In the genomic region with DNA sequence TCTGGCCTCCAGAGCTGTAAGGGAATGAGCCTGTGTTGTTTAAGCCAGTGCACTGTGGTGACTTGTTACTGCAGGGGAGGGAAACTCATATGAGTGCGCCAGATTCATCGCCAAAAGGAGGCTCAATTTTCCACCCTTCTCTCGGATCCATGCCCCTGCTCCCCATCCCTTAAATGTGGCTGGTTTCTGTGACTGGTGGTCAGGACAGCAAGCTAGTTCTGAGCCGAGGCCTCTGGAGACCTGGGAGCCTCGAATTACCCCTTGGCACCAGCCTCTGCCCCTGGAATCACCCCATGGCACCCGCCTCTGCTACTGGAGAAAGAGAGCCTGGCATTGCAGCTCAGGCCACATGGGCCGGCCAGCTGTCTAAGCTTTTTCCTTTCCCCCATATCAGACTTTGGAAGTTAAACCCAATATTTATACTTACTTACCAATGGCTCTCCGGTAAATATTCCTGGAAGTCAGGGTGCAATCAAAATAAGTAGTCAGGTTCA, we compare ENCODE assay signal across 17 cellular contexts. TPM values are rescaled to one million over a fixed set of nuclear protein-coding genes. Genes with fewer than 3 reads are reported as not detected.
A peak's percentile ranks its signal among the peaks of the same experiment; 100 is the strongest.
DNase-seq lines count a peak whose midpoint lies in the region; ATAC-seq and TF ChIP-seq lines count a peak whose summit lies in the region.
"Had no signal": no experiment of that assay in that cellular context is flagged by ENCODE, and none has a peak within 500 bp of the region (broad histone marks: within the 10 kb centered on the region; RNA-seq: fewer than 3 reads in every experiment).

No MANE protein-coding gene starts in this region.

- intact Hi-C loops in dendritic cell treated with granulocyte-macrophage colony-stimulating factor and Interleukin-4, amounts not matched to agents 40 ng/mL and 50 ng/mL, for 4 days (cut with micrococcal nuclease) = no loop called here
- intact Hi-C loops in esophagus muscularis mucosa (cut with DNase I) (no loop called here), sciatic nerve (cut with DNase I) (no loop called here)
- intact Hi-C loops in activated T-helper 2 cell treated with anti-CD3 and anti-CD28 coated beads, Interferon-gamma antibody, Interleukin-2, Interleukin-4, amounts not matched to agents 10 μg/mL and 5 μg/mL and 100 μg/mL, durations not matched to agents 14 hours and 24 hours and 36 hours (cut with micrococcal nuclease) = no loop called here

- no peak overlapping the region for H3K4me3 ChIP-seq in esophagus muscularis mucosa

- no peak for TF ChIP-seq POLR2A in esophagus muscularis mucosa (IDR thresholded peaks at IDR 0.05; ENCODE audit: low read depth)

- ATAC-seq in sciatic nerve = no peak
- no peak for ATAC-seq in activated T-helper 17 cell treated with anti-CD3 and anti-CD28 coated beads, Interleukin-2, amount 50 U/mL, for 72 hours (replicated peaks)
- ATAC-seq: HCT116 had no signal

- WGBS in esophagus muscularis mucosa = 74% methylated on average over 8 of the region's 8 CpGs

- H3K27ac ChIP-seq in esophagus muscularis mucosa (replicated peaks in 1 of 4) = no peak overlapping the region

- no peaks in the 10 kb centered on the region for H3K36me3 Mint-ChIP-seq in dendritic cell treated with granulocyte-macrophage colony-stimulating factor and Interleukin-4, amounts not matched to agents 40 ng/mL and 50 ng/mL, for 4 days (ENCODE audit: low read depth)
- H3K36me3 Mint-ChIP-seq in activated T-helper 2 cell treated with anti-CD3 and anti-CD28 coated beads, Interferon-gamma antibody, Interleukin-2, Interleukin-4, amounts not matched to agents 10 μg/mL and 5 μg/mL and 100 μg/mL, durations not matched to agents 14 hours and 24 hours and 36 hours (ENCODE audit: low read depth) = no peaks in the 10 kb centered on the region
- H3K36me3 Mint-ChIP-seq in activated T-helper 17 cell treated with anti-CD3 and anti-CD28 coated beads, Interleukin-2, amount 50 U/mL, for 72 hours (ENCODE audit: low read depth) = no peaks in the 10 kb centered on the region
- H3K36me3 Mint-ChIP-seq: CD4-positive, alpha-beta memory T cell had no signal

- peaks cover 16% of the 10 kb centered on the region for H3K27me3 Mint-ChIP-seq in dendritic cell treated with granulocyte-macrophage colony-stimulating factor and Interleukin-4, amounts not matched to agents 40 ng/mL and 50 ng/mL, for 4 days
- H3K27me3 Mint-ChIP-seq in activated T-helper 2 cell treated with anti-CD3 and anti-CD28 coated beads, Interferon-gamma antibody, Interleukin-2, Interleukin-4, amounts not matched to agents 10 μg/mL and 5 μg/mL and 100 μg/mL, durations not matched to agents 14 hours and 24 hours and 36 hours (ENCODE audit: low read depth) = peaks cover 24% of the 10 kb centered on the region
- H3K27me3 Mint-ChIP-seq in activated T-helper 17 cell treated with anti-CD3 and anti-CD28 coated beads, Interleukin-2, amount 50 U/mL, for 72 hours = peaks cover 22% of the 10 kb centered on the region

- peaks cover 38% of the 10 kb centered on the region for H3K4me1 Mint-ChIP-seq in dendritic cell treated with granulocyte-macrophage colony-stimulating factor and Interleukin-4, amounts not matched to agents 40 ng/mL and 50 ng/mL, for 4 days (ENCODE audit: low read depth)
- no peaks in the 10 kb centered on the region for H3K4me1 Mint-ChIP-seq in activated T-helper 2 cell treated with anti-CD3 and anti-CD28 coated beads, Interferon-gamma antibody, Interleukin-2, Interleukin-4, amounts not matched to agents 10 μg/mL and 5 μg/mL and 100 μg/mL, durations not matched to agents 14 hours and 24 hours and 36 hours (ENCODE audit: low read depth)
- no peaks in the 10 kb centered on the region for H3K4me1 Mint-ChIP-seq in activated T-helper 17 cell treated with anti-CD3 and anti-CD28 coated beads, Interleukin-2, amount 50 U/mL, for 72 hours

- no peak for TF ChIP-seq CTCF in esophagus muscularis mucosa (IDR thresholded peaks at IDR 0.05)

- no peaks in the 10 kb centered on the region for H3K9me3 Mint-ChIP-seq in dendritic cell treated with granulocyte-macrophage colony-stimulating factor and Interleukin-4, amounts not matched to agents 40 ng/mL and 50 ng/mL, for 4 days
- H3K9me3 Mint-ChIP-seq in activated T-helper 2 cell treated with anti-CD3 and anti-CD28 coated beads, Interferon-gamma antibody, Interleukin-2, Interleukin-4, amounts not matched to agents 10 μg/mL and 5 μg/mL and 100 μg/mL, durations not matched to agents 14 hours and 24 hours and 36 hours = no peaks in the 10 kb centered on the region
- no peaks in the 10 kb centered on the region for H3K9me3 Mint-ChIP-seq in activated T-helper 17 cell treated with anti-CD3 and anti-CD28 coated beads, Interleukin-2, amount 50 U/mL, for 72 hours
- H3K9me3 Mint-ChIP-seq: CD4-positive, alpha-beta memory T cell; H9 had no signal

- no peaks in the 10 kb centered on the region for H3K9me3 ChIP-seq in esophagus muscularis mucosa

- no peak overlapping the region for H3K4me3 Mint-ChIP-seq in dendritic cell treated with granulocyte-macrophage colony-stimulating factor and Interleukin-4, amounts not matched to agents 40 ng/mL and 50 ng/mL, for 4 days
- H3K4me3 Mint-ChIP-seq in activated T-helper 2 cell treated with anti-CD3 and anti-CD28 coated beads, Interferon-gamma antibody, Interleukin-2, Interleukin-4, amounts not matched to agents 10 μg/mL and 5 μg/mL and 100 μg/mL, durations not matched to agents 14 hours and 24 hours and 36 hours (ENCODE audit: low read depth) = no peak overlapping the region
- no peak overlapping the region for H3K4me3 Mint-ChIP-seq in activated T-helper 17 cell treated with anti-CD3 and anti-CD28 coated beads, Interleukin-2, amount 50 U/mL, for 72 hours
- H3K4me3 Mint-ChIP-seq: CD4-positive, alpha-beta memory T cell; H9 had no signal

- no peaks in the 10 kb centered on the region for H3K4me1 ChIP-seq in esophagus muscularis mucosa

- peak; percentile 60 for DNase-seq in esophagus muscularis mucosa (ENCODE audit: extremely low spot score)
- peak; percentile 41 for DNase-seq in mesenteric fat pad (ENCODE audit: low spot score)
- DNase-seq in sciatic nerve (ENCODE audit: low spot score) = peak; percentile 23
- DNase-seq in NCI-H1417 treated with DMSO at 0.1 percent for 48 hours (lab: John Stamatoyannopoulos, UW) = no peak
- no peak for DNase-seq in activated T-helper 2 cell treated with anti-CD3 and anti-CD28 coated beads, Interferon-gamma antibody, Interleukin-2, Interleukin-4, amounts not matched to agents 10 μg/mL and 5 μg/mL and 100 μg/mL, durations not matched to agents 14 hours and 24 hours and 36 hours (ENCODE audit: low spot score)
- DNase-seq: C1 segment of cervical spinal cord; Calu3; CD4-positive, alpha-beta memory T cell; COR-L47; DMS153; DND-41; H9 had no signal

- no peak for TF ChIP-seq EP300 in esophagus muscularis mucosa (IDR thresholded peaks at IDR 0.05)

- no peaks in the 10 kb centered on the region for H3K36me3 ChIP-seq in esophagus muscularis mucosa

- H3K27ac Mint-ChIP-seq in dendritic cell treated with granulocyte-macrophage colony-stimulating factor and Interleukin-4, amounts not matched to agents 40 ng/mL and 50 ng/mL, for 4 days = peak overlapping the region; percentile 38
- no peak overlapping the region for H3K27ac Mint-ChIP-seq in activated T-helper 2 cell treated with anti-CD3 and anti-CD28 coated beads, Interferon-gamma antibody, Interleukin-2, Interleukin-4, amounts not matched to agents 10 μg/mL and 5 μg/mL and 100 μg/mL, durations not matched to agents 14 hours and 24 hours and 36 hours
- no peak overlapping the region for H3K27ac Mint-ChIP-seq in activated T-helper 17 cell treated with anti-CD3 and anti-CD28 coated beads, Interleukin-2, amount 50 U/mL, for 72 hours
- H3K27ac Mint-ChIP-seq: CD4-positive, alpha-beta memory T cell; H9 had no signal

- peaks cover 0 to 39% (median 0%) of the 10 kb centered on the region in 4 donors for H3K27me3 ChIP-seq in esophagus muscularis mucosa

RNA-seq across cellular contexts. Expression of a gene that starts 39.9 kb away (rescaled TPM):
- total RNA-seq in esophagus muscularis mucosa = 10 to 100 TPM; 27.0 to 34.5 (median 32.6) TPM
- total RNA-seq in mesenteric fat pad = 43.7 TPM
- total RNA-seq in sciatic nerve = 109 TPM
- 79.8 and 80.3 TPM in 2 replicates for total RNA-seq in activated T-helper 2 cell treated with anti-CD3 and anti-CD28 coated beads, Interferon-gamma antibody, Interleukin-2, Interleukin-4, amounts not matched to agents 10 μg/mL and 5 μg/mL and 100 μg/mL, durations not matched to agents 14 hours and 24 hours and 36 hours
- 100 to 1,000 TPM in 1 of 2 donors, 10 to 100 TPM in 1; 79.6 to 114 TPM for total RNA-seq in activated T-helper 17 cell treated with anti-CD3 and anti-CD28 coated beads, Interleukin-2, amount 50 U/mL, for 72 hours

RNA-seq across cellular contexts. Expression of a gene that starts 58.2 kb away (rescaled TPM):
- total RNA-seq in esophagus muscularis mucosa (not detected), mesenteric fat pad (not detected), sciatic nerve (not detected)
- total RNA-seq in activated T-helper 2 cell treated with anti-CD3 and anti-CD28 coated beads, Interferon-gamma antibody, Interleukin-2, Interleukin-4, amounts not matched to agents 10 μg/mL and 5 μg/mL and 100 μg/mL, durations not matched to agents 14 hours and 24 hours and 36 hours = not detected in 2 replicates
- total RNA-seq in activated T-helper 17 cell treated with anti-CD3 and anti-CD28 coated beads, Interleukin-2, amount 50 U/mL, for 72 hours = not detected
- total RNA-seq: A172; A673; Calu3; CD4-positive, alpha-beta memory T cell; H9 had no signal

Comparison
In these comparisons a context has a peak if more than half of its experiments do, and no peak if none do; other contexts are left out.
1. DNase-seq: peak in esophagus muscularis mucosa (single experiment), mesenteric fat pad (single experiment) and sciatic nerve (single experiment); none in NCI-H1417 treated with DMSO at 0.1 percent for 48 hours (single experiment) and activated T-helper 2 cell treated with anti-CD3 and anti-CD28 coated beads, Interferon-gamma antibody, Interleukin-2, Interleukin-4, amounts not matched to agents 10 μg/mL and 5 μg/mL and 100 μg/mL, durations not matched to agents 14 hours and 24 hours and 36 hours (single experiment).